Comparison of ENCODE assay signal across 38 cellular contexts in the genomic region with DNA sequence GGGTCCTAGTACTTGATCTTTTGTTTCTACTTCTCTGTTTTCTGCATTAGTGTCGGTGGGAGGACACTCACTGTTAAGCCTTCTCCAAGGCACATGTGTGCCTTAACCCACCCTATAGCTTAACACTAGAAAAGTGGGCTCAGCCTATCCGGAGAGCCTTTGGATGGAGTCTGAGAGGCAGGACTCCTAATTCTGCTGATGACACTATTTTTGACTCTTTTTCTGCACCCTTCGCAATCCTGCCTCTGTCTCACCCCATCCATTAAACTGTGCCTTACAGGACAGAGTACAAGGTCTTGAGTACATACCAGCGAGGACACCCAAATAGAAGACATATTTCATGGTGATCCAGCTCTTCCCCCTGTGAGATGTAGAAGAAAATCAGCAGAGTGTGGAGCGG. TPM values are rescaled to one million over a fixed set of nuclear protein-coding genes. Genes with fewer than 3 reads are reported as not detected.
"Had no signal": no experiment of that assay in that cellular context is flagged by ENCODE, and none has a peak within 500 bp of the region (broad histone marks: within the 10 kb centered on the region; RNA-seq: fewer than 3 reads in every experiment).

No MANE protein-coding gene starts in this region.

- H3K27me3 ChIP-seq: adrenal gland had no signal

- H3K4me1 Mint-ChIP-seq: activated B cell treated with CpG ODN at 0.5 μM for 24 hours; activated CD4-positive, alpha-beta T cell treated with anti-CD3 and anti-CD28 coated beads, Interleukin-2, amount 10 ng/mL, durations not matched to agents 24 days and 14 days; activated naive CD8-positive, alpha-beta T cell treated with anti-CD3 and anti-CD28 coated beads for 36 hours; activated T-helper 17 cell treated with anti-CD3 and anti-CD28 coated beads, Interleukin-2, amount 50 U/mL, for 72 hours; brain had no signal

- H3K4me1 ChIP-seq: adrenal gland had no signal

- ATAC-seq: activated CD8-positive, alpha-beta T cell treated with anti-CD3 and anti-CD28 coated beads for 36 hours; activated naive CD4-positive, alpha-beta T cell treated with anti-CD3 and anti-CD28 coated beads, Interleukin-2, amount 50 U/mL, for 72 hours; activated T-cell treated with anti-CD3 and anti-CD28 coated beads, Interleukin-2, amount 50 U/mL, for 4 hours; activated T-cell treated with anti-CD3 and anti-CD28 coated beads, Interleukin-2, amount 50 U/mL, for 72 hours; activated T-helper 17 cell treated with anti-CD3 and anti-CD28 coated beads, Interleukin-2, amount 50 U/mL, for 72 hours had no signal

- H3K4me3 ChIP-seq: adrenal gland had no signal

- H3K9me3 ChIP-seq: adrenal gland had no signal

- FAIRE-seq: astrocyte, TTC549 had no signal

- H3K27ac Mint-ChIP-seq: activated B cell treated with CpG ODN at 0.5 μM for 24 hours; activated CD4-positive, alpha-beta memory T cell treated with anti-CD3 and anti-CD28 coated beads for 36 hours; activated CD4-positive, alpha-beta T cell treated with anti-CD3 and anti-CD28 coated beads, Interleukin-2, amount 10 ng/mL, durations not matched to agents 24 days and 14 days; activated CD8-positive, alpha-beta T cell treated with anti-CD3 and anti-CD28 coated beads for 36 hours; activated naive CD4-positive, alpha-beta T cell treated with anti-CD3 and anti-CD28 coated beads for 36 hours; activated naive CD4-positive, alpha-beta T cell treated with anti-CD3 and anti-CD28 coated beads, Interleukin-2, amount 50 U/mL, for 72 hours; activated naive CD8-positive, alpha-beta T cell treated with anti-CD3 and anti-CD28 coated beads for 36 hours; activated T-cell treated with anti-CD3 and anti-CD28 coated beads, Interleukin-2, amount 50 U/mL, for 72 hours; activated T-helper 1 cell treated with anti-CD3 and anti-CD28 coated beads, Interleukin-12 subunit alpha, Interleukin-12 subunit beta, Interleukin-2, Interleukin-4 antibody, amounts not matched to agents 30 ng/mL and 10 ng/mL and 1 ng/mL, durations not matched to agents 14 hours and 24 hours and 36 hours; activated T-helper 17 cell treated with anti-CD3 and anti-CD28 coated beads, Interleukin-2, amount 50 U/mL, for 72 hours; brain; T-helper 1 cell treated with Interleukin-12 subunit alpha and Interleukin-12 subunit beta and Interleukin-4 antibody, amounts not matched to agents 30 μg/mL and 1 μg/mL, for 36 hours; T-helper 2 cell treated with Interferon-gamma antibody and Interleukin-4, amounts not matched to agents 5 μg/mL and 100 μg/mL, for 36 hours had no signal

- H3K4me3 Mint-ChIP-seq: activated B cell treated with CpG ODN at 0.5 μM for 24 hours; activated CD4-positive, alpha-beta memory T cell treated with anti-CD3 and anti-CD28 coated beads for 36 hours; activated CD4-positive, alpha-beta T cell treated with anti-CD3 and anti-CD28 coated beads, Interleukin-2, amount 10 ng/mL, durations not matched to agents 24 days and 14 days; activated CD8-positive, alpha-beta T cell treated with anti-CD3 and anti-CD28 coated beads for 36 hours; activated naive CD4-positive, alpha-beta T cell treated with anti-CD3 and anti-CD28 coated beads for 36 hours; activated naive CD8-positive, alpha-beta T cell treated with anti-CD3 and anti-CD28 coated beads for 36 hours; activated T-cell treated with anti-CD3 and anti-CD28 coated beads, Interleukin-2, amount 50 U/mL, for 4 hours; activated T-cell treated with anti-CD3 and anti-CD28 coated beads, Interleukin-2, amount 50 U/mL, for 72 hours; activated T-helper 1 cell treated with anti-CD3 and anti-CD28 coated beads, Interleukin-12 subunit alpha, Interleukin-12 subunit beta, Interleukin-2, Interleukin-4 antibody, amounts not matched to agents 30 ng/mL and 10 ng/mL and 1 ng/mL, durations not matched to agents 14 hours and 24 hours and 36 hours; activated T-helper 17 cell treated with anti-CD3 and anti-CD28 coated beads, Interleukin-2, amount 50 U/mL, for 72 hours; brain; T-helper 1 cell treated with Interleukin-12 subunit alpha and Interleukin-12 subunit beta and Interleukin-4 antibody, amounts not matched to agents 30 μg/mL and 1 μg/mL, for 36 hours; T-helper 2 cell treated with Interferon-gamma antibody and Interleukin-4, amounts not matched to agents 5 μg/mL and 100 μg/mL, for 36 hours had no signal

- DNase-seq: activated B cell treated with CpG ODN at 0.5 μM for 24 hours; activated CD4-positive, alpha-beta memory T cell treated with anti-CD3 and anti-CD28 coated beads for 36 hours; activated CD4-positive, alpha-beta T cell treated with anti-CD3 and anti-CD28 coated beads for 4 hours; activated CD4-positive, alpha-beta T cell treated with anti-CD3 and anti-CD28 coated beads, Interleukin-2, amount 10 ng/mL, durations not matched to agents 24 days and 14 days; activated CD4-positive, alpha-beta T cell treated with anti-CD3 and anti-CD28 coated beads, Interleukin-2, amount 50 U/mL, for 1 hour; activated CD4-positive, alpha-beta T cell treated with anti-CD3 and anti-CD28 coated beads, Interleukin-2, amount 50 U/mL, for 4 hours; activated CD4-positive, CD25-positive, alpha-beta regulatory T cell treated with anti-CD3 and anti-CD28 coated beads, Interleukin-2, amount 50 U/mL, for 72 hours; activated CD8-positive, alpha-beta memory T cell treated with anti-CD3 and anti-CD28 coated beads, Interleukin-2, amount 50 U/mL, for 4 hours; activated CD8-positive, alpha-beta T cell treated with anti-CD3 and anti-CD28 coated beads for 36 hours; activated effector memory CD4-positive, alpha-beta T cell treated with anti-CD3 and anti-CD28 coated beads, Interleukin-2, amount 50 U/mL, for 16 hours; activated gamma-delta T cell treated with Interleukin-2 at 50 U/mL for 16 hours; activated naive CD4-positive, alpha-beta T cell; activated naive CD4-positive, alpha-beta T cell treated with anti-CD3 and anti-CD28 coated beads for 36 hours; activated naive CD4-positive, alpha-beta T cell treated with anti-CD3 and anti-CD28 coated beads, Interleukin-2, amount 50 U/mL, for 16 hours; activated naive CD8-positive, alpha-beta T cell treated with anti-CD3 and anti-CD28 coated beads for 36 hours; activated T-cell treated with anti-CD3 and anti-CD28 coated beads for 4 hours; activated T-cell treated with anti-CD3 and anti-CD28 coated beads, Interleukin-2, amount 50 U/mL, for 1 hour; activated T-cell treated with anti-CD3 and anti-CD28 coated beads, Interleukin-2, amount 50 U/mL, for 4 hours; activated T-cell treated with anti-CD3 and anti-CD28 coated beads, Interleukin-2, amount 50 U/mL, for 72 hours; adrenal gland; amniotic stem cell; aorta; central memory CD4-positive, alpha-beta T cell; T-helper 1 cell; T-helper 2 cell; T-helper 9 cell had no signal

- H3K27ac ChIP-seq: adrenal gland, VCaP had no signal

- H3K9me3 Mint-ChIP-seq: activated B cell treated with CpG ODN at 0.5 μM for 24 hours; activated CD4-positive, alpha-beta memory T cell treated with anti-CD3 and anti-CD28 coated beads for 36 hours; activated CD4-positive, alpha-beta T cell treated with anti-CD3 and anti-CD28 coated beads, Interleukin-2, amount 10 ng/mL, durations not matched to agents 24 days and 14 days; activated CD8-positive, alpha-beta T cell treated with anti-CD3 and anti-CD28 coated beads for 36 hours; activated naive CD4-positive, alpha-beta T cell treated with anti-CD3 and anti-CD28 coated beads for 36 hours; activated naive CD4-positive, alpha-beta T cell treated with anti-CD3 and anti-CD28 coated beads, Interleukin-2, amount 50 U/mL, for 72 hours; activated naive CD8-positive, alpha-beta T cell treated with anti-CD3 and anti-CD28 coated beads for 36 hours; activated T-cell treated with anti-CD3 and anti-CD28 coated beads, Interleukin-2, amount 50 U/mL, for 4 hours; activated T-cell treated with anti-CD3 and anti-CD28 coated beads, Interleukin-2, amount 50 U/mL, for 72 hours; activated T-helper 1 cell treated with anti-CD3 and anti-CD28 coated beads, Interleukin-12 subunit alpha, Interleukin-12 subunit beta, Interleukin-2, Interleukin-4 antibody, amounts not matched to agents 30 ng/mL and 10 ng/mL and 1 ng/mL, durations not matched to agents 14 hours and 24 hours and 36 hours; activated T-helper 17 cell treated with anti-CD3 and anti-CD28 coated beads, Interleukin-2, amount 50 U/mL, for 72 hours; brain; T-helper 1 cell treated with Interleukin-12 subunit alpha and Interleukin-12 subunit beta and Interleukin-4 antibody, amounts not matched to agents 30 μg/mL and 1 μg/mL, for 36 hours; T-helper 2 cell treated with Interferon-gamma antibody and Interleukin-4, amounts not matched to agents 5 μg/mL and 100 μg/mL, for 36 hours had no signal

- H3K36me3 ChIP-seq: adrenal gland had no signal

- H3K36me3 Mint-ChIP-seq: activated CD4-positive, alpha-beta memory T cell treated with anti-CD3 and anti-CD28 coated beads for 36 hours; activated naive CD4-positive, alpha-beta T cell treated with anti-CD3 and anti-CD28 coated beads, Interleukin-2, amount 50 U/mL, for 72 hours; activated naive CD8-positive, alpha-beta T cell treated with anti-CD3 and anti-CD28 coated beads for 36 hours; brain had no signal

RNA-seq across cellular contexts. Expression of a gene that starts 0.6 kb away (rescaled TPM):
- total RNA-seq: activated B cell treated with CpG ODN at 0.5 μM for 24 hours; activated CD4-positive, alpha-beta memory T cell treated with anti-CD3 and anti-CD28 coated beads for 36 hours; activated CD4-positive, alpha-beta T cell treated with anti-CD3 and anti-CD28 coated beads, Interleukin-2, amount 10 ng/mL, durations not matched to agents 24 days and 14 days; activated CD8-positive, alpha-beta memory T cell treated with anti-CD3 and anti-CD28 coated beads for 36 hours; activated CD8-positive, alpha-beta T cell treated with anti-CD3 and anti-CD28 coated beads for 36 hours; activated naive CD4-positive, alpha-beta T cell treated with anti-CD3 and anti-CD28 coated beads for 36 hours; activated naive CD4-positive, alpha-beta T cell treated with anti-CD3 and anti-CD28 coated beads, Interleukin-2, amount 50 U/mL, for 72 hours; activated naive CD8-positive, alpha-beta T cell treated with anti-CD3 and anti-CD28 coated beads for 36 hours; activated T-cell treated with anti-CD3 and anti-CD28 coated beads, Interleukin-2, amount 50 U/mL, for 4 hours; activated T-cell treated with anti-CD3 and anti-CD28 coated beads, Interleukin-2, amount 50 U/mL, for 72 hours; activated T-helper 1 cell treated with anti-CD3 and anti-CD28 coated beads, Interleukin-12 subunit alpha, Interleukin-12 subunit beta, Interleukin-2, Interleukin-4 antibody, amounts not matched to agents 30 ng/mL and 10 ng/mL and 1 ng/mL, durations not matched to agents 14 hours and 24 hours and 36 hours; activated T-helper 17 cell treated with anti-CD3 and anti-CD28 coated beads, Interleukin-2, amount 50 U/mL, for 72 hours; adrenal gland; aorta; astrocyte; cardiac septum; cerebellum had no signal
- polyA plus RNA-seq: adrenal gland, aorta had no signal
